ENCODE assay signal across 12 cellular contexts in the genomic region with DNA sequence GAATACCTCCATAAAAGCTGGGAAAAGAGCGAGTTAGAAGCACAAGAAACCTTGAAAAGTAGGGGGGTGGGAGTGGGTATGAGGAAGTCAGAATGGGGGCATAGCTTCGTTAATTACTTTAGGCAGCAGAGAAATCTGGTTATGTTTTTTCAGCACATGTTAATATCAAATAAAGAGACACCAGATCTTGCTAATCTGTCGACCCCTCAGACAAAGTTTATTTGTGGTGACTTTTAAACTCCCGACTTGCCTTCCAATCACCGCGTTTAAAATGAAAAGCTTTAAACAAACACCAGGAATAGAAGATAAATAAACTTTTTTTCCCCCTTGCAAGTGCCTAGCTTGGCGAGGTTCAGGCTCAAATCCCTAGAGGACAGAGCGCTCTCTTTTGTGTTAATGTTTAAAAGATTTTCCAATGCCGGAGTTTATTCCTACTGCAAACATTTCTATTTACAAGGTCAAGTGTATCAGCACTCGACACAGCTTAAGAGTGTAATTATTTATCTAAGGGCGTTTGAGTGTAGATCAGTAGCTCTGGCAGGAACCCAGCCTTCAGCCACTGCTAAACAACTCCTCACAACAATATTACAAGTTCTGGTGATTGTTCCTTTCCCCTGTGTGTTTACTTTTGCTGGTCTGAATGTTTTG. TPM values are rescaled to one million over a fixed set of nuclear protein-coding genes. Genes with fewer than 3 reads are reported as not detected.
DNase-seq lines count a peak whose midpoint lies in the region; ATAC-seq, FAIRE-seq and TF ChIP-seq lines count a peak whose summit lies in the region.
"Had no signal": no experiment of that assay in that cellular context is flagged by ENCODE, and none has a peak within 500 bp of the region (broad histone marks: within the 10 kb centered on the region; RNA-seq: fewer than 3 reads in every experiment).

No MANE protein-coding gene starts in this region.

- H3K27me3 ChIP-seq in heart right ventricle (peaks cover 0 to 74% (median 23%) of the 10 kb centered on the region in 7 donors), upper lobe of right lung (peaks cover 50% of the 10 kb centered on the region), Karpas-422 (ENCODE audit: low read length) (no peaks in the 10 kb centered on the region)

- H3K9me2 ChIP-seq in Karpas-422 (replicated peaks; ENCODE audit: insufficient read depth, low read length), result no peaks in the 10 kb centered on the region

- H3K4me1 ChIP-seq in heart right ventricle, result peaks cover 0 to 31% (median 8%) of the 10 kb centered on the region in 9 donors
- peaks cover 13% of the 10 kb centered on the region for H3K4me1 ChIP-seq in upper lobe of right lung
- H3K4me1 ChIP-seq in Karpas-422 (ENCODE audit: low read length), result peaks cover 9% of the 10 kb centered on the region

- intact Hi-C loops in left cardiac atrium (cut with DNase I) (loop anchor here in 1 of 2 donors (10.0 kb wide), 1 partner anchor 309 kb away; no protein-coding TSS in a partner anchor), heart right ventricle (cut with DNase I) (loop anchor here in 4 of 10 donors (10.0 kb wide), 3 partner anchors 209 to 459 kb away; no protein-coding TSS in a partner anchor), upper lobe of right lung (cut with DNase I) (no loop called here)

- H2AFZ ChIP-seq in Karpas-422 (ENCODE audit: low read length), result no peak overlapping the region

- peak; percentile 30 for DNase-seq in left cardiac atrium
- DNase-seq in heart right ventricle, result no peak
- DNase-seq in dedifferentiated amniotic fluid mesenchymal stem cell (ENCODE audit: extremely low spot score), result peak; percentile 33
- peak; percentile 52 for DNase-seq in mucosa of gallbladder (ENCODE audit: low spot score)
- no peak for DNase-seq in upper lobe of right lung
- DNase-seq in frontal cortex (ENCODE audit: low spot score in 2 of 2), result no peak
- no peak for DNase-seq in Karpas-422
- DNase-seq in cerebellar nuclear complex (lab: John Stamatoyannopoulos, UW), result no peak
- DNase-seq: activated CD4-positive, alpha-beta T cell treated with anti-CD3 and anti-CD28 coated beads for 1 hour; activated naive CD4-positive, alpha-beta T cell treated with anti-CD3 and anti-CD28 coated beads, Interleukin-2, amount 50 U/mL, for 16 hours; GDM1; NCI-H187 had no signal

- no peak for ATAC-seq in left cardiac atrium
- no peak for ATAC-seq in heart right ventricle
- peak; percentile 12 for ATAC-seq in upper lobe of right lung

- H3K4me2 ChIP-seq in Karpas-422 (ENCODE audit: low read depth, low read length, poor library complexity, severe bottlenecking), result no peak overlapping the region

- H4K20me1 ChIP-seq in Karpas-422 (ENCODE audit: insufficient read depth, low read depth, low read length), result no peaks in the 10 kb centered on the region

- FAIRE-seq in frontal cortex (lab: Jason Lieb, UNC), result no peak

- no peak overlapping the region for H3K9ac ChIP-seq in Karpas-422 (ENCODE audit: low read length)

- H3K79me2 ChIP-seq in Karpas-422 (ENCODE audit: low read length), result no peaks in the 10 kb centered on the region

- whole genome bisulfite sequencing in heart right ventricle, 2 donors, result 33 to 41% methylated on average over 11 of the region's 11 CpGs

- peak overlapping the region in 4 of 10 donors; percentile 85 to 96 (median 86) for H3K4me3 ChIP-seq in heart right ventricle
- H3K4me3 ChIP-seq in upper lobe of right lung, result no peak overlapping the region
- H3K4me3 ChIP-seq in Karpas-422 (ENCODE audit: low read length), result no peak overlapping the region

- no peak for TF ChIP-seq CTCF in heart right ventricle (IDR thresholded peaks at IDR 0.05)
- TF ChIP-seq CTCF in upper lobe of right lung (IDR thresholded peaks at IDR 0.05), result no peak

- H3K9me3 ChIP-seq in heart right ventricle, result no peaks in the 10 kb centered on the region
- no peaks in the 10 kb centered on the region for H3K9me3 ChIP-seq in upper lobe of right lung
- no peaks in the 10 kb centered on the region for H3K9me3 ChIP-seq in Karpas-422 (ENCODE audit: low read length)

- H3K36me3 ChIP-seq in heart right ventricle, result no peaks in the 10 kb centered on the region
- H3K36me3 ChIP-seq in upper lobe of right lung, result no peaks in the 10 kb centered on the region
- no peaks in the 10 kb centered on the region for H3K36me3 ChIP-seq in Karpas-422 (ENCODE audit: insufficient read depth, low read length)

- H3K27ac ChIP-seq in heart right ventricle (peak overlapping the region in 2 of 10 donors; percentile 33 to 41), upper lobe of right lung (no peak overlapping the region), Karpas-422 (ENCODE audit: low read length) (no peak overlapping the region)

RNA-seq across cellular contexts. Expression of gene GAS1, which starts 4.0 kb away (rescaled TPM):
- total RNA-seq in left cardiac atrium, result 10 to 100 TPM; 33.5 to 39.3 TPM
- total RNA-seq in heart right ventricle, result 10 to 100 TPM in 5 of 10 donors, 1 to 10 TPM in 5; 3.2 to 26.3 (median 10.3) TPM
- polyA plus RNA-seq in heart right ventricle, result 10 to 100 TPM in 1 of 2 donors, 1 to 10 TPM in 1; 10.0 to 11.2 TPM
- 11.5 TPM for total RNA-seq in mucosa of gallbladder
- total RNA-seq in upper lobe of right lung, result 16.8 TPM
- 18.3 TPM for total RNA-seq in frontal cortex
- 0.15 and 1.2 TPM in 2 replicates for total RNA-seq in Karpas-422 (2014; rRNA removed; shearing (Covaris generic); ENCODE audit: low replicate concordance)

Comparison
In these comparisons a context has a peak if more than half of its experiments do, and no peak if none do; other contexts are left out.
1. DNase-seq: peak in left cardiac atrium (single experiment), dedifferentiated amniotic fluid mesenchymal stem cell (single experiment) and mucosa of gallbladder (single experiment); none in heart right ventricle (0 of 2), upper lobe of right lung (single experiment), frontal cortex (0 of 2), Karpas-422 (single experiment) and cerebellar nuclear complex (0 of 2).